Comparison of ENCODE assay signal across 8 cellular contexts in the genomic region with DNA sequence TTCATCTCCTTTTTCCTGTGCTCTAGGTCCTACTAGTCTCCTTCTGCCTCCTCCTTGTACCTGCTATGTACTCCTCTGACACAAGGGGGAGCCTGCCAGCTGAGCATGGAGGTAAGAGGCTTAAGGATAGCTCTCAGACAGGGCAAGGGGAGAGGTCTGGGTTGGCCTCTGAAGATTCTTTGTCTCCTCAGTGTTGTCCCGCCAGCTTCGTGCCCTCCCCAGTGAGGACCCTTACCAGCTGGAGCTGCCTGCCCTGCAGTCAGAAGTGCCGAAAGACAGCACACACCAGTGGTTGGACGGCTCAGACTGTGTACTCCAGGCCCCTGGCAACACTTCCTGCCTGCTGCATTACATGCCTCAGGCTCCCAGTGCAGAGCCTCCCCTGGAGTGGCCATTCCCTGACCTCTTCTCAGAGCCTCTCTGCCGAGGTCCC.
DNase-seq lines count a peak whose midpoint lies in the region; ATAC-seq and TF ChIP-seq lines count a peak whose summit lies in the region.

No MANE protein-coding gene starts in this region.

- H3K36me3 ChIP-seq in rectal smooth muscle tissue (ENCODE audit: control insufficient read depth, insufficient read depth, low read length), result peaks cover 56% of the 10 kb centered on the region

- H3K27me3 ChIP-seq in rectal smooth muscle tissue (ENCODE audit: control insufficient read depth, insufficient read depth, low read length), result no peaks in the 10 kb centered on the region

- H3K9ac ChIP-seq in rectal smooth muscle tissue (ENCODE audit: low read length), result no peak overlapping the region

- H3K4me1 ChIP-seq in rectal smooth muscle tissue (ENCODE audit: control insufficient read depth, insufficient read depth, low read length), result peaks cover 8% of the 10 kb centered on the region

- DNase-seq in ELR (ENCODE audit: low read depth) (peak; percentile 86), Kasumi-1 (lab: John Stamatoyannopoulos, UW) (peak; percentile 88 to 93), RWPE1 (ENCODE audit: low spot score) (peak; percentile 72), glomerular visceral epithelial cell (ENCODE audit: extremely low spot score) (peak; percentile 82)
- peak; percentile 84 for DNase-seq in activated effector memory CD4-positive, alpha-beta T cell treated with anti-CD3 and anti-CD28 coated beads, Interleukin-2, amount 50 U/mL, for 16 hours

- H3K4me3 ChIP-seq in rectal smooth muscle tissue (ENCODE audit: low read length), result no peak overlapping the region

- H3K27ac ChIP-seq in RWPE1, result peak overlapping the region; percentile 63
- H3K27ac ChIP-seq in rectal smooth muscle tissue (ENCODE audit: low read depth, low read length), result peak overlapping the region; percentile 1

- TF ChIP-seq CTCF in RWPE1 (conservative IDR thresholded peaks at IDR 0.05; ENCODE audit: low read depth), result peak; percentile 98

- CTCF ChIA-PET in RWPE1 (lab: Yijun Ruan, JAX), result interaction anchor here (0.5 to 1.9 kb wide), 14 partner anchors 9 to 146 kb away, joined by 3 to 10 read pairs (median 4); partner anchors contain the start of gene GBA2

- POLR2A ChIA-PET in RWPE1 (lab: Yijun Ruan, JAX; ENCODE audit: low non-redundant PET), result no interaction called here

- ATAC-seq in GM21576 (IDR thresholded peaks at IDR 0.05; ENCODE audit: unreplicated experiment) (no peak), HG02759 (IDR thresholded peaks at IDR 0.05; ENCODE audit: unreplicated experiment) (no peak)
